2 cellular contexts compared by ENCODE assay signal in genomic region chr17:64775701-64776570, GRCh38.
TF ChIP-seq lines count a peak whose summit lies in the region.

No MANE protein-coding gene starts in this region.

TF ChIP-seq in HCT116, 20 proteins besides CTCF, POLR2A, EP300 and RAD21:
- no peak for TF ChIP-seq ZNF274 (IDR thresholded peaks at IDR 0.05; ENCODE audit: low read depth, low read length)
- TF ChIP-seq, protein P1, sequence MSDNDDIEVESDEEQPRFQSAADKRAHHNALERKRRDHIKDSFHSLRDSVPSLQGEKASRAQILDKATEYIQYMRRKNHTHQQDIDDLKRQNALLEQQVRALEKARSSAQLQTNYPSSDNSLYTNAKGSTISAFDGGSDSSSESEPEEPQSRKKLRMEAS (IDR thresholded peaks at IDR 0.05), result no peak
- TF ChIP-seq ELF1 (IDR thresholded peaks at IDR 0.05; ENCODE audit: borderline replicate concordance, low read depth), result no peak
- TF ChIP-seq CEBPB (IDR thresholded peaks at IDR 0.05; ENCODE audit: low read depth), result no peak
- no peak for TF ChIP-seq EZH2 (IDR thresholded peaks at IDR 0.05)
- TF ChIP-seq TCF7L2 (IDR thresholded peaks at IDR 0.05; ENCODE audit: borderline replicate concordance, extremely low read depth, insufficient read depth, insufficient read length), result no peak
- TF ChIP-seq SP1 (IDR thresholded peaks at IDR 0.05; ENCODE audit: low read depth), result no peak
- no peak for TF ChIP-seq JUND (IDR thresholded peaks at IDR 0.05)
- no peak for TF ChIP-seq ATF3 (IDR thresholded peaks at IDR 0.05)
- TF ChIP-seq CBX3 (IDR thresholded peaks at IDR 0.05; ENCODE audit: low read depth), result no peak
- TF ChIP-seq SIN3A (IDR thresholded peaks at IDR 0.05; ENCODE audit: low read depth), result no peak
- TF ChIP-seq EZH2phosphoT487 (IDR thresholded peaks at IDR 0.05; ENCODE audit: borderline replicate concordance), result no peak
- TF ChIP-seq ZFX (IDR thresholded peaks at IDR 0.05), result no peak
- TF ChIP-seq, protein P2, sequence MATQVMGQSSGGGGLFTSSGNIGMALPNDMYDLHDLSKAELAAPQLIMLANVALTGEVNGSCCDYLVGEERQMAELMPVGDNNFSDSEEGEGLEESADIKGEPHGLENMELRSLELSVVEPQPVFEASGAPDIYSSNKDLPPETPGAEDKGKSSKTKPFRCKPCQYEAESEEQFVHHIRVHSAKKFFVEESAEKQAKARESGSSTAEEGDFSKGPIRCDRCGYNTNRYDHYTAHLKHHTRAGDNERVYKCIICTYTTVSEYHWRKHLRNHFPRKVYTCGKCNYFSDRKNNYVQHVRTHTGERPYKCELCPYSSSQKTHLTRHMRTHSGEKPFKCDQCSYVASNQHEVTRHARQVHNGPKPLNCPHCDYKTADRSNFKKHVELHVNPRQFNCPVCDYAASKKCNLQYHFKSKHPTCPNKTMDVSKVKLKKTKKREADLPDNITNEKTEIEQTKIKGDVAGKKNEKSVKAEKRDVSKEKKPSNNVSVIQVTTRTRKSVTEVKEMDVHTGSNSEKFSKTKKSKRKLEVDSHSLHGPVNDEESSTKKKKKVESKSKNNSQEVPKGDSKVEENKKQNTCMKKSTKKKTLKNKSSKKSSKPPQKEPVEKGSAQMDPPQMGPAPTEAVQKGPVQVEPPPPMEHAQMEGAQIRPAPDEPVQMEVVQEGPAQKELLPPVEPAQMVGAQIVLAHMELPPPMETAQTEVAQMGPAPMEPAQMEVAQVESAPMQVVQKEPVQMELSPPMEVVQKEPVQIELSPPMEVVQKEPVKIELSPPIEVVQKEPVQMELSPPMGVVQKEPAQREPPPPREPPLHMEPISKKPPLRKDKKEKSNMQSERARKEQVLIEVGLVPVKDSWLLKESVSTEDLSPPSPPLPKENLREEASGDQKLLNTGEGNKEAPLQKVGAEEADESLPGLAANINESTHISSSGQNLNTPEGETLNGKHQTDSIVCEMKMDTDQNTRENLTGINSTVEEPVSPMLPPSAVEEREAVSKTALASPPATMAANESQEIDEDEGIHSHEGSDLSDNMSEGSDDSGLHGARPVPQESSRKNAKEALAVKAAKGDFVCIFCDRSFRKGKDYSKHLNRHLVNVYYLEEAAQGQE (IDR thresholded peaks at IDR 0.05; ENCODE audit: low read depth), result no peak
- no peak for TF ChIP-seq POLR2AphosphoS5 (IDR thresholded peaks at IDR 0.05; ENCODE audit: low read depth, low read length)
- no peak for TF ChIP-seq FOSL1 (IDR thresholded peaks at IDR 0.05; ENCODE audit: low read depth)
TF ChIP-seq in HCT116: peak in this region for 0.

TF ChIP-seq in H1, 55 proteins besides CTCF, POLR2A, EP300 and RAD21:
- TF ChIP-seq CBX8 (IDR thresholded peaks at IDR 0.05; ENCODE audit: borderline replicate concordance, low read depth, low read length) (no peak), HDAC2 (IDR thresholded peaks at IDR 0.05; ENCODE audit: borderline replicate concordance in 1 of 2, low read depth in 2 of 2, low read length in 2 of 2) (no peak), NANOG (IDR thresholded peaks at IDR 0.05; ENCODE audit: insufficient read depth, low read depth, low read length, poor library complexity, severe bottlenecking) (no peak), BCL11A (IDR thresholded peaks at IDR 0.05; ENCODE audit: low read depth in 2 of 2, low read length in 2 of 2) (no peak), SRF (IDR thresholded peaks at IDR 0.05; ENCODE audit: low read depth, low read length) (no peak), RFX5 (IDR thresholded peaks at IDR 0.05; ENCODE audit: borderline replicate concordance, low read depth, low read length) (no peak), BACH1 (IDR thresholded peaks at IDR 0.05; ENCODE audit: low read length) (no peak), RNF2 (IDR thresholded peaks at IDR 0.05; ENCODE audit: borderline replicate concordance, low read depth, low read length, missing control alignments, poor library complexity, severe bottlenecking) (no peak), POLR2AphosphoS5 (IDR thresholded peaks at IDR 0.05; ENCODE audit: low read depth, low read length) (no peak), TCF12 (IDR thresholded peaks at IDR 0.05; ENCODE audit: low read depth, low read length) (no peak), SP4 (IDR thresholded peaks at IDR 0.05; ENCODE audit: low read length) (no peak)
- TF ChIP-seq, protein P1 (IDR thresholded peaks at IDR 0.05), result no peak
